ENCODE assay signal across 20 cellular contexts in genomic region chr7:93145324-93145723, GRCh38. TPM values are rescaled to one million over a fixed set of nuclear protein-coding genes. Genes with fewer than 3 reads are reported as not detected.
DNase-seq lines count a peak whose midpoint lies in the region; ATAC-seq and TF ChIP-seq lines count a peak whose summit lies in the region.
"Had no signal": no experiment of that assay in that cellular context is flagged by ENCODE, and none has a peak within 500 bp of the region (broad histone marks: within the 10 kb centered on the region; RNA-seq: fewer than 3 reads in every experiment).

No MANE protein-coding gene starts in this region.

- H3K27ac Mint-ChIP-seq in T-helper 1 cell treated with Interleukin-12 subunit alpha and Interleukin-12 subunit beta and Interleukin-4 antibody, amounts not matched to agents 30 μg/mL and 1 μg/mL, for 36 hours, result no peak overlapping the region
- H3K27ac Mint-ChIP-seq in T-cell, result no peak overlapping the region
- H3K27ac Mint-ChIP-seq in memory B cell, result peak overlapping the region; percentile 49
- H3K27ac Mint-ChIP-seq in glutamatergic neuron (ENCODE audit: unreplicated experiment), result no peak overlapping the region
- H3K27ac Mint-ChIP-seq: activated T-cell treated with anti-CD3 and anti-CD28 coated beads, Interleukin-2, amount 50 U/mL, for 72 hours; mesothelial cell of epicardium had no signal

- POLR2A ChIA-PET in T-cell (lab: Charles Lee), result interaction anchor here (0.5 to 1.0 kb wide), 4 partner anchors 10 to 29 kb away, joined by 3 to 4 read pairs (median 3); no protein-coding TSS in a partner anchor

- H3F3A ChIP-seq in MM.1S (ENCODE audit: insufficient read depth, low read length), result peaks cover 14% of the 10 kb centered on the region

- no peak overlapping the region for H2AFZ ChIP-seq in MM.1S (ENCODE audit: low read length)

- no peak for TF ChIP-seq CTCF in glutamatergic neuron (IDR thresholded peaks at IDR 0.05; ENCODE audit: partially characterized antibody, unreplicated experiment)
- no peak for TF ChIP-seq CTCF in MM.1S (IDR thresholded peaks at IDR 0.05; ENCODE audit: low read length)

- peak overlapping the region; percentile 96 for H3K4me3 Mint-ChIP-seq in T-helper 1 cell treated with Interleukin-12 subunit alpha and Interleukin-12 subunit beta and Interleukin-4 antibody, amounts not matched to agents 30 μg/mL and 1 μg/mL, for 36 hours
- H3K4me3 Mint-ChIP-seq in T-cell, result peak overlapping the region; percentile 29 to 86 (median 37)
- peak overlapping the region; percentile 78 for H3K4me3 Mint-ChIP-seq in memory B cell
- no peak overlapping the region for H3K4me3 Mint-ChIP-seq in glutamatergic neuron (ENCODE audit: unreplicated experiment)
- H3K4me3 Mint-ChIP-seq: mesothelial cell of epicardium had no signal

- H3K4me1 ChIP-seq in MM.1S (ENCODE audit: low read length), result peaks cover 12% of the 10 kb centered on the region

- no peaks in the 10 kb centered on the region for H3K27me3 ChIP-seq in MM.1S (replicated peaks; ENCODE audit: insufficient read depth, low read length)
- H3K27me3 ChIP-seq: sigmoid colon, thyroid gland had no signal

- H3K4me2 ChIP-seq in MM.1S (ENCODE audit: low read depth, low read length), result no peak overlapping the region

- H4K20me1 ChIP-seq in MM.1S (ENCODE audit: insufficient read depth, low read length), result no peaks in the 10 kb centered on the region

- no peaks in the 10 kb centered on the region for H3K27me3 Mint-ChIP-seq in T-helper 1 cell treated with Interleukin-12 subunit alpha and Interleukin-12 subunit beta and Interleukin-4 antibody, amounts not matched to agents 30 μg/mL and 1 μg/mL, for 36 hours (ENCODE audit: low read depth)
- H3K27me3 Mint-ChIP-seq in T-cell (no peaks in the 10 kb centered on the region), memory B cell (no peaks in the 10 kb centered on the region), glutamatergic neuron (ENCODE audit: unreplicated experiment) (no peaks in the 10 kb centered on the region)

- no peak overlapping the region for H3K4me3 ChIP-seq in MM.1S (ENCODE audit: low read length)
- H3K4me3 ChIP-seq: sigmoid colon, thyroid gland had no signal

- DNase-seq in T-helper 1 cell (no peak), KBM-7 (peak; percentile 49), T-cell (no peak), memory B cell (ENCODE audit: low spot score in 2 of 2) (no peak), glutamatergic neuron (no peak), MM.1S (no peak)
- DNase-seq in stimulated activated CD4-positive, alpha-beta T cell treated with anti-CD3 and anti-CD28 coated beads, Interleukin-2, amount 100 ng/mL, for 24 hours, result no peak
- DNase-seq: 8988T; activated T-cell treated with anti-CD3 and anti-CD28 coated beads, Interleukin-2, amount 50 U/mL, for 72 hours; aorta; DMS79 treated with DMSO at 0.1 percent for 48 hours; islet precursor cell; occipital lobe; sigmoid colon; stimulated activated CD4-positive, alpha-beta T cell treated with anti-CD3 and anti-CD28 coated beads, Interleukin-2, amount 100 ng/mL, for 48 hours had no signal

- H3K36me3 Mint-ChIP-seq in T-helper 1 cell treated with Interleukin-12 subunit alpha and Interleukin-12 subunit beta and Interleukin-4 antibody, amounts not matched to agents 30 μg/mL and 1 μg/mL, for 36 hours (ENCODE audit: low read depth), result peaks cover 35% of the 10 kb centered on the region
- H3K36me3 Mint-ChIP-seq in T-cell, result peaks cover 5% of the 10 kb centered on the region
- peaks cover 15% of the 10 kb centered on the region for H3K36me3 Mint-ChIP-seq in memory B cell
- H3K36me3 Mint-ChIP-seq in glutamatergic neuron (ENCODE audit: unreplicated experiment), result no peaks in the 10 kb centered on the region
- H3K36me3 Mint-ChIP-seq: mesothelial cell of epicardium had no signal

- no peak for ATAC-seq in T-cell (replicated peaks in 1 of 4)
- peak; percentile 68 for ATAC-seq in memory B cell (ENCODE audit: low read depth)
- ATAC-seq: activated T-cell treated with anti-CD3 and anti-CD28 coated beads, Interleukin-2, amount 50 U/mL, for 72 hours; Panc1 had no signal

- no peaks in the 10 kb centered on the region for H3K9me2 ChIP-seq in MM.1S (replicated peaks; ENCODE audit: insufficient read depth, low read length)

- H3K9me3 Mint-ChIP-seq in T-helper 1 cell treated with Interleukin-12 subunit alpha and Interleukin-12 subunit beta and Interleukin-4 antibody, amounts not matched to agents 30 μg/mL and 1 μg/mL, for 36 hours, result peaks cover 4% of the 10 kb centered on the region
- H3K9me3 Mint-ChIP-seq in T-cell (no peaks in the 10 kb centered on the region), memory B cell (no peaks in the 10 kb centered on the region), glutamatergic neuron (ENCODE audit: unreplicated experiment) (no peaks in the 10 kb centered on the region)
- H3K9me3 Mint-ChIP-seq: activated T-cell treated with anti-CD3 and anti-CD28 coated beads, Interleukin-2, amount 50 U/mL, for 72 hours; mesothelial cell of epicardium had no signal

- peaks cover 42% of the 10 kb centered on the region for H3K4me1 Mint-ChIP-seq in T-helper 1 cell treated with Interleukin-12 subunit alpha and Interleukin-12 subunit beta and Interleukin-4 antibody, amounts not matched to agents 30 μg/mL and 1 μg/mL, for 36 hours (ENCODE audit: low read depth)
- H3K4me1 Mint-ChIP-seq in T-cell (peaks cover 35 to 44% (median 36%) of the 10 kb centered on the region in 3 donors), memory B cell (peaks cover 35% of the 10 kb centered on the region), glutamatergic neuron (ENCODE audit: low read depth, unreplicated experiment) (no peaks in the 10 kb centered on the region)

- in situ Hi-C loops in KBM-7 (cut with MboI; ENCODE audit: low pct_unique_long_range_greater_than_20kb, low sequenced_read_pairs), result no loop called here

- peaks cover 35% of the 10 kb centered on the region for H3K79me2 ChIP-seq in MM.1S (ENCODE audit: low read length)

- no peak overlapping the region for H3K27ac ChIP-seq in MM.1S (ENCODE audit: low read length)
- H3K27ac ChIP-seq: C4-2B, sigmoid colon, thyroid gland had no signal

- H3K36me3 ChIP-seq in MM.1S (replicated peaks; ENCODE audit: insufficient read depth, low read length), result peaks cover 23% of the 10 kb centered on the region; the same call in 1 of the 2 replicates

- H3K9me3 ChIP-seq in MM.1S (replicated peaks; ENCODE audit: insufficient read depth, low read length), result no peaks in the 10 kb centered on the region
- H3K9me3 ChIP-seq: sigmoid colon, thyroid gland had no signal

- CTCF ChIA-PET in T-cell (lab: Charles Lee), result no interaction called here

- no peak overlapping the region for H3K9ac ChIP-seq in MM.1S (ENCODE audit: low read length)

RNA-seq across cellular contexts. Expression of gene SAMD9L, which starts 2.9 kb away (rescaled TPM):
- total RNA-seq in T-cell, result 10 to 100 TPM; 24.7 to 45.5 (median 32.8) TPM
- total RNA-seq in glutamatergic neuron (ENCODE audit: unreplicated experiment), result not detected

RNA-seq across cellular contexts. Expression of gene SAMD9, which starts 27.5 kb away (rescaled TPM):
- total RNA-seq in T-cell (10 to 100 TPM; 28.2 to 42.2 (median 38.1) TPM), glutamatergic neuron (ENCODE audit: unreplicated experiment) (not detected)

Comparison
In these comparisons a context has a peak if more than half of its experiments do, and no peak if none do; other contexts are left out.
1. RNA of gene SAMD9L, which starts 2.9 kb away (total RNA-seq): 24.7 to 45.5 TPM in T-cell; not detected in glutamatergic neuron (single experiment); every median in the first group is over 10 times any median in the second.
2. RNA of gene SAMD9, which starts 27.5 kb away (total RNA-seq): 28.2 to 42.2 TPM in T-cell; not detected in glutamatergic neuron (single experiment); every median in the first group is over 10 times any median in the second.